In the genomic region with DNA sequence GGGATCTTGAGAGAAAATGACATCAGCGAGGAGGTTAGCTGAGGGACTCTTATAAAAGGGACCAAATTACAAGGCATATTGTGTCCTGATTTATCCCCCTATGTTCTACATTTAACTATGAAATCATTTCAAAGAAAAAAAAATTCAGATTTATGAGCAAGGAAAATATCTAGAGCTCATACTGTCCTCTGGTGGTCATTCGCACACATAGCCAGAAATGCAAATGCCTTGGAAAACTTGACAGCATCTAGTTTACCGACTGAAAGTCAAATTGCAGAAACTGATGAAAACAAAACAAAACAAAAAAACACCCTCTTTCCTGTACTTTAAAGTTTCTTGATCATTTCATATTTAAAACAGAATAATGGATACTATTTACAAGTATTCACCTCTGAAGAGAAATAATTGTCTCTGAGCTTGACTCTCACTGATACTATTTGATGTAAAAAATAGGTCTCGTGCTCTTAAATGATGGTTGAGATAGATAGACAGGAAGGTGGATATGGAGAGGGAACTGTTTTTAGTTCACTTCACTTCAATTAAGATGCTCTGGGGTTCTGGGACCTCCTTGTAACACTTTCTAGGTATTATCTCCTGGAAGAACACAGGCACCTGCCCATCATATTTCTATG, we compare ENCODE assay signal across 8 cellular contexts.
DNase-seq lines count a peak whose midpoint lies in the region; ATAC-seq and TF ChIP-seq lines count a peak whose summit lies in the region.

No MANE protein-coding gene starts in this region.

- no peak overlapping the region for H3K4me2 ChIP-seq in PC-3 (ENCODE audit: low read length)

- ATAC-seq in PC-3 (no peak), GM18517 (IDR thresholded peaks at IDR 0.05; ENCODE audit: unreplicated experiment) (no peak), HG02571 (IDR thresholded peaks at IDR 0.05; ENCODE audit: unreplicated experiment) (no peak)

- H4K20me1 ChIP-seq in PC-3 (ENCODE audit: low read length): no peaks in the 10 kb centered on the region

- no TSS peak for BruUV-seq in PC-3 (replicated peaks; lab: Mats Ljungman, UMichigan)

- DNase-seq in PC-3 (peak; percentile 53), globus pallidus (ENCODE audit: low spot score) (peak; percentile 18), uterus (no peak), foreskin melanocyte (no peak)

- TF ChIP-seq CTCF in 22Rv1 (IDR thresholded peaks at IDR 0.05) (peak; percentile 90), GM12875 (IDR thresholded peaks at IDR 0.05; ENCODE audit: borderline replicate concordance, insufficient read depth, low read depth, low read length) (peak; percentile 14; the same call in 1 of the 2 replicates), PC-3 (conservative IDR thresholded peaks at IDR 0.05; ENCODE audit: low read depth, low read length) (peak; percentile 87), uterus (IDR thresholded peaks at IDR 0.05) (peak; percentile 77 to 87 (median 84))

- no peak overlapping the region for H3K9ac ChIP-seq in PC-3 (ENCODE audit: low read length)

- H3K4me1 ChIP-seq in PC-3 (ENCODE audit: insufficient read depth, low read length) (no peaks in the 10 kb centered on the region), uterus (no peaks in the 10 kb centered on the region)

- H3K79me2 ChIP-seq in PC-3 (ENCODE audit: low read length): no peaks in the 10 kb centered on the region

- H3K9me2 ChIP-seq in PC-3 (replicated peaks; ENCODE audit: low read length): no peaks in the 10 kb centered on the region

- POLR2A ChIA-PET in PC-3 (lab: Charles Lee; ENCODE audit: unreplicated experiment): no interaction called here

- CTCF ChIA-PET in PC-3 (lab: Charles Lee): interaction anchor here (1.2 kb wide), 1 partner anchor 333 kb away, joined by 3 read pairs; no protein-coding TSS in a partner anchor

- H2AFZ ChIP-seq in PC-3 (ENCODE audit: low read length): no peak overlapping the region

- H3K9me3 ChIP-seq in PC-3 (ENCODE audit: low read length) (no peaks in the 10 kb centered on the region), uterus (no peaks in the 10 kb centered on the region)

- intact Hi-C loops in PC-3 (cut with micrococcal nuclease) (no loop called here), uterus (cut with DNase I; ENCODE audit: low total_unique reads) (loop anchor here (5.0 kb wide), 1 partner anchor 254 kb away; a partner anchor contains a TSS)

- no peak overlapping the region for H3K4me3 ChIP-seq in GM12875 (ENCODE audit: low read depth, low read length)
- no peak overlapping the region for H3K4me3 ChIP-seq in PC-3 (ENCODE audit: low read length)
- no peak overlapping the region for H3K4me3 ChIP-seq in uterus

- no peak for TF ChIP-seq POLR2A in uterus (IDR thresholded peaks at IDR 0.05)

- no peaks in the 10 kb centered on the region for H3K36me3 ChIP-seq in PC-3 (ENCODE audit: low read depth, low read length)
- no peaks in the 10 kb centered on the region for H3K36me3 ChIP-seq in uterus

- H3K27me3 ChIP-seq in PC-3 (ENCODE audit: low read length) (no peaks in the 10 kb centered on the region; the same call in 1 of the 2 replicates), uterus (no peaks in the 10 kb centered on the region)

- H3F3A ChIP-seq in PC-3 (ENCODE audit: low read length, unreplicated experiment): no peaks in the 10 kb centered on the region

- H3K27ac ChIP-seq in 22Rv1 (no peak overlapping the region), PC-3 (ENCODE audit: low read length) (no peak overlapping the region), uterus (no peak overlapping the region)

Comparison
In these comparisons a context has a peak if more than half of its experiments do, and no peak if none do; other contexts are left out.
1. CTCF ChIP-seq: peak in every context shown above with its lines; median percentile 90 in 22Rv1; 87 in PC-3; 84 in uterus; 14 in GM12875.
2. DNase-seq: peak in PC-3 (single experiment) and globus pallidus (single experiment); none in uterus (0 of 2) and foreskin melanocyte (single experiment).